In genomic region chr9:99184427-99185327, GRCh38 we compare ENCODE assay signal across 8 cellular contexts. TPM values are rescaled to one million over a fixed set of nuclear protein-coding genes. Genes with fewer than 3 reads are reported as not detected.
A peak's percentile ranks its signal among the peaks of the same experiment; 100 is the strongest.
DNase-seq lines count a peak whose midpoint lies in the region; ATAC-seq, FAIRE-seq and TF ChIP-seq lines count a peak whose summit lies in the region.

No MANE protein-coding gene starts in this region.

- H3K23ac ChIP-seq in neuronal stem cell (ENCODE audit: low read depth, low read length, poor library complexity): peak overlapping the region; percentile 82

- no CpG with 5 or more reads among the region's 31 CpGs for WGBS in neuronal stem cell (ENCODE audit: extremely low coverage in 2 of 2, insufficient read length in 2 of 2, insufficient replicate concordance in 1 of 2), 2 donors
- 20 to 28% (median 25%) methylated on average over 31 of the region's 31 CpGs for WGBS in stomach, 5 donors

- DNase-seq in DMS153 (lab: John Stamatoyannopoulos, UW) (peak; percentile 81), LHCN-M2 (ENCODE audit: low read depth) (peak; percentile 99), RCC 7860 (ENCODE audit: low spot score) (peak; percentile 95), fibroblast of the aortic adventitia (ENCODE audit: low read depth) (peak; percentile 94), neuronal stem cell (ENCODE audit: low spot score) (peak; percentile 89), stomach (peak; percentile 92)
- peak; percentile 57 for DNase-seq in activated T-helper 1 cell treated with anti-CD3 and anti-CD28 coated beads, Interleukin-12 subunit alpha, Interleukin-12 subunit beta, Interleukin-2, Interleukin-4 antibody, amounts not matched to agents 30 ng/mL and 10 ng/mL and 1 ng/mL, durations not matched to agents 14 hours and 24 hours and 36 hours (ENCODE audit: low spot score)

- H3K9ac ChIP-seq in neuronal stem cell (ENCODE audit: low read depth, low read length, poor library complexity): peak overlapping the region; percentile 45

- no peak overlapping the region for H3K27ac ChIP-seq in neuronal stem cell (replicated peaks; ENCODE audit: low read length)
- H3K27ac ChIP-seq in stomach: peak overlapping the region in 4 of 5 donors; percentile 15 to 57 (median 38)

- peak overlapping the region; percentile 90 for H2AFZ ChIP-seq in neuronal stem cell (ENCODE audit: low read length)

- TF ChIP-seq EP300 in stomach (IDR thresholded peaks at IDR 0.05): no peak

- no peak overlapping the region for H2BK120ac ChIP-seq in neuronal stem cell (ENCODE audit: low read depth, low read length)

- peak overlapping the region; percentile 69 for H2BK5ac ChIP-seq in neuronal stem cell (ENCODE audit: low read length)

- H4K91ac ChIP-seq in neuronal stem cell (ENCODE audit: low read depth, low read length, poor library complexity): peak overlapping the region; percentile 88

- no peak for TF ChIP-seq POLR2A in stomach (IDR thresholded peaks at IDR 0.05)

- no peaks in the 10 kb centered on the region for H3K79me1 ChIP-seq in neuronal stem cell (ENCODE audit: low read depth, low read length)

- no peaks in the 10 kb centered on the region for H3K36me3 Mint-ChIP-seq in activated T-helper 1 cell treated with anti-CD3 and anti-CD28 coated beads, Interleukin-12 subunit alpha, Interleukin-12 subunit beta, Interleukin-2, Interleukin-4 antibody, amounts not matched to agents 30 ng/mL and 10 ng/mL and 1 ng/mL, durations not matched to agents 14 hours and 24 hours and 36 hours (ENCODE audit: low read depth)

- H3K27ac Mint-ChIP-seq in activated T-helper 1 cell treated with anti-CD3 and anti-CD28 coated beads, Interleukin-12 subunit alpha, Interleukin-12 subunit beta, Interleukin-2, Interleukin-4 antibody, amounts not matched to agents 30 ng/mL and 10 ng/mL and 1 ng/mL, durations not matched to agents 14 hours and 24 hours and 36 hours: no peak overlapping the region

- H3K4ac ChIP-seq in neuronal stem cell (ENCODE audit: low read length): peak overlapping the region; percentile 61

- FAIRE-seq in RCC 7860 (lab: Jason Lieb, UNC): peak; percentile 67

- intact Hi-C loops in activated T-helper 1 cell treated with anti-CD3 and anti-CD28 coated beads, Interleukin-12 subunit alpha, Interleukin-12 subunit beta, Interleukin-2, Interleukin-4 antibody, amounts not matched to agents 30 ng/mL and 10 ng/mL and 1 ng/mL, durations not matched to agents 14 hours and 24 hours and 36 hours (cut with micrococcal nuclease): loop anchor here (1.0 to 5.0 kb wide), 9 partner anchors 21 to 1243 kb away; partner anchors contain the start of genes MSANTD3 and SEC61B
- intact Hi-C loops in stomach (cut with DNase I; ENCODE audit: low total_unique reads): no loop called here

- no peak overlapping the region for H3K4me2 ChIP-seq in neuronal stem cell (ENCODE audit: insufficient read depth, low read length, poor library complexity, severe bottlenecking)

- H3K14ac ChIP-seq in neuronal stem cell (ENCODE audit: low read length): peak overlapping the region; percentile 82

- peak overlapping the region; percentile 95 for H2BK15ac ChIP-seq in neuronal stem cell (ENCODE audit: low read length)

- peaks cover 3 to 7% of the 10 kb centered on the region in 2 donors for H3K4me1 ChIP-seq in neuronal stem cell (ENCODE audit: control insufficient read depth in 2 of 2, insufficient read depth in 1 of 2, low read depth in 1 of 2, low read length in 2 of 2)
- peaks cover 0 to 15% (median 10%) of the 10 kb centered on the region in 4 donors for H3K4me1 ChIP-seq in stomach

- H3K27me3 Mint-ChIP-seq in activated T-helper 1 cell treated with anti-CD3 and anti-CD28 coated beads, Interleukin-12 subunit alpha, Interleukin-12 subunit beta, Interleukin-2, Interleukin-4 antibody, amounts not matched to agents 30 ng/mL and 10 ng/mL and 1 ng/mL, durations not matched to agents 14 hours and 24 hours and 36 hours (ENCODE audit: insufficient read depth): peaks cover 5% of the 10 kb centered on the region

- H3K9me3 Mint-ChIP-seq in activated T-helper 1 cell treated with anti-CD3 and anti-CD28 coated beads, Interleukin-12 subunit alpha, Interleukin-12 subunit beta, Interleukin-2, Interleukin-4 antibody, amounts not matched to agents 30 ng/mL and 10 ng/mL and 1 ng/mL, durations not matched to agents 14 hours and 24 hours and 36 hours: no peaks in the 10 kb centered on the region

- H3K36me3 ChIP-seq in neuronal stem cell (replicated peaks in 1 of 2; ENCODE audit: control insufficient read depth in 2 of 2, insufficient read depth in 2 of 2, low read length in 2 of 2) (no peaks in the 10 kb centered on the region), stomach (no peaks in the 10 kb centered on the region)

- TF ChIP-seq CTCF in fibroblast of the aortic adventitia (IDR thresholded peaks at IDR 0.05; ENCODE audit: insufficient read depth, low read length): peak; percentile 92
- TF ChIP-seq CTCF in stomach (IDR thresholded peaks at IDR 0.05): peak in 5 of 7 experiments; percentile 84 to 94 (median 90)

- peak overlapping the region; percentile 99 for H2BK12ac ChIP-seq in neuronal stem cell (ENCODE audit: low read length)

- peak; percentile 53 for ATAC-seq in GM21717 (IDR thresholded peaks at IDR 0.05; ENCODE audit: unreplicated experiment)

- H3K27me3 ChIP-seq in neuronal stem cell (ENCODE audit: control insufficient read depth in 3 of 3, insufficient read depth in 3 of 3, low read depth in 1 of 3, low read length in 3 of 3): peaks cover 0 to 23% (median 0%) of the 10 kb centered on the region in 3 experiments
- peaks cover 0 to 8% (median 0%) of the 10 kb centered on the region in 3 donors for H3K27me3 ChIP-seq in stomach

- no peak overlapping the region for H3K4me3 Mint-ChIP-seq in activated T-helper 1 cell treated with anti-CD3 and anti-CD28 coated beads, Interleukin-12 subunit alpha, Interleukin-12 subunit beta, Interleukin-2, Interleukin-4 antibody, amounts not matched to agents 30 ng/mL and 10 ng/mL and 1 ng/mL, durations not matched to agents 14 hours and 24 hours and 36 hours

- H3K4me1 Mint-ChIP-seq in activated T-helper 1 cell treated with anti-CD3 and anti-CD28 coated beads, Interleukin-12 subunit alpha, Interleukin-12 subunit beta, Interleukin-2, Interleukin-4 antibody, amounts not matched to agents 30 ng/mL and 10 ng/mL and 1 ng/mL, durations not matched to agents 14 hours and 24 hours and 36 hours (ENCODE audit: low read depth): peaks cover 60% of the 10 kb centered on the region

- peak overlapping the region; percentile 84 for H2AK5ac ChIP-seq in neuronal stem cell (ENCODE audit: low read depth, low read length)

- H3K18ac ChIP-seq in neuronal stem cell (ENCODE audit: low read length): peak overlapping the region; percentile 89

- H4K8ac ChIP-seq in neuronal stem cell (ENCODE audit: low read depth, low read length): peak overlapping the region; percentile 99

- H3K9me3 ChIP-seq in neuronal stem cell (replicated peaks in 1 of 2; ENCODE audit: control insufficient read depth in 2 of 2, insufficient read depth in 1 of 2, low read depth in 1 of 2, low read length in 2 of 2): no peaks in the 10 kb centered on the region
- H3K9me3 ChIP-seq in stomach: no peaks in the 10 kb centered on the region

- H3K4me3 ChIP-seq in fibroblast of the aortic adventitia (ENCODE audit: low read depth, low read length): peak overlapping the region; percentile 51
- H3K4me3 ChIP-seq in neuronal stem cell (ENCODE audit: low read length in 2 of 2): no peak overlapping the region
- H3K4me3 ChIP-seq in stomach: peak overlapping the region; percentile 26 to 40 (median 32)

RNA-seq across cellular contexts. Expression of gene ALG2, which starts 37.1 kb away (rescaled TPM):
- total RNA-seq in LHCN-M2 (2014; rRNA removed): 35.4 and 36.7 TPM in 2 replicates
- 17.8 TPM for polyA plus RNA-seq in LHCN-M2 (2012)
- 37.6 and 39.7 TPM in 2 replicates for total RNA-seq in activated T-helper 1 cell treated with anti-CD3 and anti-CD28 coated beads, Interleukin-12 subunit alpha, Interleukin-12 subunit beta, Interleukin-2, Interleukin-4 antibody, amounts not matched to agents 30 ng/mL and 10 ng/mL and 1 ng/mL, durations not matched to agents 14 hours and 24 hours and 36 hours
- 44.3 and 59.3 TPM in 2 replicates for total RNA-seq in fibroblast of the aortic adventitia (ENCODE audit: low replicate concordance)
- 18.1 TPM for polyA plus RNA-seq in neuronal stem cell (2013, experiment 1 of 2)
- 17.7 TPM for polyA plus RNA-seq in neuronal stem cell (2013, experiment 2 of 2)
- total RNA-seq in stomach: 10 to 100 TPM in 4 of 5 donors, 1 to 10 TPM in 1; 1.8 to 33.9 (median 28.0) TPM
- 10 to 100 TPM; 12.5 to 19.0 (median 15.9) TPM for polyA plus RNA-seq in stomach

RNA-seq across cellular contexts. Expression of gene SEC61B, which starts 37.4 kb away (rescaled TPM):
- 98.8 and 109 TPM in 2 replicates for total RNA-seq in LHCN-M2 (2014; rRNA removed)
- polyA plus RNA-seq in LHCN-M2 (2012): 401 TPM
- 180 and 184 TPM in 2 replicates for total RNA-seq in activated T-helper 1 cell treated with anti-CD3 and anti-CD28 coated beads, Interleukin-12 subunit alpha, Interleukin-12 subunit beta, Interleukin-2, Interleukin-4 antibody, amounts not matched to agents 30 ng/mL and 10 ng/mL and 1 ng/mL, durations not matched to agents 14 hours and 24 hours and 36 hours
- total RNA-seq in fibroblast of the aortic adventitia (ENCODE audit: low replicate concordance): 20.3 and 155 TPM in 2 replicates
- 363 TPM for polyA plus RNA-seq in neuronal stem cell (2013, experiment 1 of 2)
- polyA plus RNA-seq in neuronal stem cell (2013, experiment 2 of 2): 364 TPM
- 100 to 1,000 TPM in 2 of 5 donors, 10 to 100 TPM in 1, 1 to 10 TPM in 2; 4.1 to 172 (median 73.8) TPM for total RNA-seq in stomach
- 100 to 1,000 TPM; 213 to 467 (median 346) TPM for polyA plus RNA-seq in stomach

Comparison
In these comparisons a context has a peak if more than half of its experiments do, and no peak if none do; other contexts are left out.
1. H3K4me3 ChIP-seq: peak in fibroblast of the aortic adventitia (single experiment) and stomach (4 of 4); none in neuronal stem cell (0 of 2).
2. Peak in every context shown above with its lines, with median percentiles within 50 percentile points of each other: DNase-seq.